In the genomic region with DNA sequence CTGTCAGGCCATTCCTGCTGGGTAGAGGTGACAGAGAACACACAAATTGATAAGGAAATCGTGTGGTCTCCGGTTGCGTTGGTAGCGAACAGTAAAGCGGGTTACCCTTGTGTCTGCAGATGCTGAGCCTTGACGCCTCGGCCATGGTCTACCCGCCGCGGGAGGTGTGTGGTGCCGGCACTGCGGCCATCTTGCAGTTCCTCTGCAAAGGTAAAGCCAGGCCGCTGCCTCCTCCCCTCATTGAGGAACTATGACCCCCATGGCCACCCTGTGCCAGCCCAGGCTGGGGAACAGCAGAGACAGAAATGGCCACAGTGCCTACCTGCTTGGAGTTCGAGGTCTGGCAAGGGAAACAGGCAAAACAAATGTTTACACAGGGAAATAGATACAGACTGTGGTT, we compare ENCODE assay signal across 30 cellular contexts.
"Had no signal": no experiment of that assay in that cellular context is flagged by ENCODE, and none has a peak within 500 bp of the region (broad histone marks: within the 10 kb centered on the region; RNA-seq: fewer than 3 reads in every experiment).

No MANE protein-coding gene starts in this region.

- H3K9me3 Mint-ChIP-seq: immature natural killer cell; naive thymus-derived CD8-positive, alpha-beta T cell; nephron; neural progenitor cell; stimulated activated naive B cell treated with anti-CD40 and anti-IgM and Interleukin-4, amounts not matched to agents 10 μg/mL and 1 μg/mL and 100 μg/mL, for 72 hours had no signal

- H3K27ac Mint-ChIP-seq: immature natural killer cell; nephron; neural progenitor cell; stimulated activated naive B cell treated with anti-CD40 and anti-IgM and Interleukin-4, amounts not matched to agents 10 μg/mL and 1 μg/mL and 100 μg/mL, for 72 hours; stimulated activated naive CD8-positive, alpha-beta T cell treated with anti-CD3 and anti-CD28 coated beads, Interleukin-15, Interleukin-2, amounts not matched to agents 100 ng/mL and 50 ng/mL, for 24 hours had no signal

- H3K27ac ChIP-seq: heart left ventricle, left lung, lower lobe of right lung, neural progenitor cell, pancreas, prostate gland, sigmoid colon, tibial nerve, upper lobe of left lung, vagina had no signal

- H3K4me2 ChIP-seq: neural progenitor cell had no signal

- H2AFZ ChIP-seq: neural progenitor cell had no signal

- H3K4me3 ChIP-seq: heart left ventricle, left lung, lower lobe of right lung, neural progenitor cell, pancreas, prostate gland, sigmoid colon, tibial nerve, upper lobe of left lung, vagina had no signal

- H3K4me1 Mint-ChIP-seq: immature natural killer cell; naive thymus-derived CD8-positive, alpha-beta T cell; neural progenitor cell; stimulated activated naive B cell treated with anti-CD40 and anti-IgM and Interleukin-4, amounts not matched to agents 10 μg/mL and 1 μg/mL and 100 μg/mL, for 72 hours had no signal

- H3K9me3 ChIP-seq: heart left ventricle, left lung, lower lobe of right lung, pancreas, prostate gland, sigmoid colon, tibial nerve, upper lobe of left lung, vagina had no signal

- DNase-seq: heart left ventricle; hypothalamus; immature natural killer cell; kidney; left colon; left lung; lower lobe of right lung; mammary epithelial cell; mesenchymal stem cell; naive thymus-derived CD8-positive, alpha-beta T cell; posterior cingulate gyrus; retina; right cardiac atrium; sigmoid colon; small intestine; stimulated activated CD4-positive, alpha-beta T cell treated with anti-CD3 and anti-CD28 coated beads, Interleukin-1b, Interleukin-23, amount 100 ng/mL, for 48 hours; stimulated activated CD4-positive, alpha-beta T cell treated with anti-CD3 and anti-CD28 coated beads, Interleukin-2, amount 100 ng/mL, for 48 hours; stimulated activated CD4-positive, alpha-beta T cell treated with anti-CD3 and anti-CD28 coated beads, Interleukin-4, amount 100 ng/mL, for 4 hours; stimulated activated CD8-positive, alpha-beta memory T cell treated with anti-CD3 and anti-CD28 coated beads, Interleukin-4, amount 100 ng/mL, for 48 hours; stimulated activated naive B cell treated with anti-CD40 and anti-IgM and Interleukin-4, amounts not matched to agents 10 μg/mL and 1 μg/mL and 100 μg/mL, for 72 hours; substantia nigra had no signal

- H3K4me3 Mint-ChIP-seq: immature natural killer cell; naive thymus-derived CD8-positive, alpha-beta T cell; nephron; neural progenitor cell; stimulated activated naive B cell treated with anti-CD40 and anti-IgM and Interleukin-4, amounts not matched to agents 10 μg/mL and 1 μg/mL and 100 μg/mL, for 72 hours; stimulated activated naive CD8-positive, alpha-beta T cell treated with anti-CD3 and anti-CD28 coated beads, Interleukin-15, Interleukin-2, amounts not matched to agents 100 ng/mL and 50 ng/mL, for 24 hours had no signal

- FAIRE-seq: islet of Langerhans, kidney, pancreas, small intestine had no signal

- H3K4me1 ChIP-seq: left lung, lower lobe of right lung, neural progenitor cell, pancreas, prostate gland, sigmoid colon, tibial nerve, upper lobe of left lung, vagina had no signal

- H3K9ac ChIP-seq: neural progenitor cell had no signal

- H3K27me3 Mint-ChIP-seq: naive thymus-derived CD8-positive, alpha-beta T cell; stimulated activated naive B cell treated with anti-CD40 and anti-IgM and Interleukin-4, amounts not matched to agents 10 μg/mL and 1 μg/mL and 100 μg/mL, for 72 hours; stimulated activated naive CD8-positive, alpha-beta T cell treated with anti-CD3 and anti-CD28 coated beads, Interleukin-15, Interleukin-2, amounts not matched to agents 100 ng/mL and 50 ng/mL, for 24 hours had no signal

- ATAC-seq: heart left ventricle; left colon; left lung; lower lobe of right lung; naive thymus-derived CD8-positive, alpha-beta T cell; pancreas; right cardiac atrium; stimulated activated naive B cell treated with anti-CD40 and anti-IgM and Interleukin-4, amounts not matched to agents 10 μg/mL and 1 μg/mL and 100 μg/mL, for 72 hours had no signal

- H3K36me3 ChIP-seq: neural progenitor cell, prostate gland had no signal

- H3K27me3 ChIP-seq: heart left ventricle, left lung, neural progenitor cell, pancreas, sigmoid colon, tibial nerve, upper lobe of left lung, vagina had no signal
